Comparison of ENCODE assay signal across 36 cellular contexts in the genomic region with DNA sequence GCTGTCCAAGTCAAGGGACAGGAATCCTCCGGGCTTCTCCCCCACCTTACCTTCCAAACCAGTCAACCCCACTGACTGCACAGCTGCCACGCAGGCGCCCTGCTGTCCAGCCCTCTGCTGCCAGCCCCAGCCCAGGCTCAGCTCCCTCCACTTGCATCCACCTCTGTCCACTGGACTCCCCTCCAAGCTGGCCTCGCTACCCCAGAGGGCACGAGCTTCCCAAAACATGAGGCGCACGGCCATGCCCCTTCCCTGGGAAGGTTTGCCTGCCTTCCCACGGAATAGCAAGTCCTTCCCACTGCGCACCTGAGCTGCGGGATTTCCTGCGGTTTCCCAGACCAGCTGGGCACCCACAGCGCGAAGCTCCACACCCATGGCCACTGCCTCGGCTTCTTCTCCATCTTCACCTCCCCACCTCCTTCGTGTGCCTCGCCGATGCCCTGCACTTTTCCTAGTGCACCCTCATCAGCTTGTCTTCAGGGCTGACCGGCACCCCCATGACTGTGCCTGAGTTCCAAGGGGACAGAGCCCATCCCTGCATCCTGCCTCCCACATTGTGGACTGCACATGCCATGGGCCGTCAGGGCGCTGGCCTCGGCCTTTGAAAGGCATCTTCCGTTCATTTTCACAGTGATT. TPM values are rescaled to one million over a fixed set of nuclear protein-coding genes. Genes with fewer than 3 reads are reported as not detected.
DNase-seq lines count a peak whose midpoint lies in the region; ATAC-seq and TF ChIP-seq lines count a peak whose summit lies in the region.
"Had no signal": no experiment of that assay in that cellular context is flagged by ENCODE, and none has a peak within 500 bp of the region (broad histone marks: within the 10 kb centered on the region; RNA-seq: fewer than 3 reads in every experiment).

No MANE protein-coding gene starts in this region.

- H3K9me3 Mint-ChIP-seq in activated naive CD8-positive, alpha-beta T cell (ENCODE audit: low read depth), result peaks cover 13% of the 10 kb centered on the region
- H3K9me3 Mint-ChIP-seq in activated naive CD8-positive, alpha-beta T cell treated with anti-CD3 and anti-CD28 coated beads for 36 hours, result peaks cover 10% of the 10 kb centered on the region
- H3K9me3 Mint-ChIP-seq in natural killer cell, result peaks cover 11% of the 10 kb centered on the region in 2 donors

- POLR2A ChIA-PET in RWPE1 (lab: Yijun Ruan, JAX; ENCODE audit: low non-redundant PET), result interaction anchor here (0.6 kb wide), 1 partner anchor 28 kb away, joined by 3 read pairs; no protein-coding TSS in a partner anchor

- peaks cover 37% of the 10 kb centered on the region for H3K4me1 Mint-ChIP-seq in activated naive CD8-positive, alpha-beta T cell (ENCODE audit: low read depth)
- peaks cover 14% of the 10 kb centered on the region for H3K4me1 Mint-ChIP-seq in activated naive CD8-positive, alpha-beta T cell treated with anti-CD3 and anti-CD28 coated beads for 36 hours
- H3K4me1 Mint-ChIP-seq in natural killer cell, result peaks cover 40 to 49% of the 10 kb centered on the region in 2 donors

- H3K4me3 Mint-ChIP-seq in activated naive CD8-positive, alpha-beta T cell, result peak overlapping the region; percentile 28
- no peak overlapping the region for H3K4me3 Mint-ChIP-seq in activated naive CD8-positive, alpha-beta T cell treated with anti-CD3 and anti-CD28 coated beads for 36 hours
- H3K4me3 Mint-ChIP-seq in natural killer cell, result peak overlapping the region; percentile 26
- H3K4me3 Mint-ChIP-seq: activated CD4-positive, alpha-beta T cell treated with anti-CD3 and anti-CD28 coated beads for 36 hours; activated CD8-positive, alpha-beta T cell treated with anti-CD3 and anti-CD28 coated beads for 36 hours; CD4-positive, alpha-beta memory T cell had no signal

- H3K36me3 Mint-ChIP-seq in activated naive CD8-positive, alpha-beta T cell, result peaks cover 3% of the 10 kb centered on the region
- peaks cover 3% of the 10 kb centered on the region for H3K36me3 Mint-ChIP-seq in activated naive CD8-positive, alpha-beta T cell treated with anti-CD3 and anti-CD28 coated beads for 36 hours
- H3K36me3 Mint-ChIP-seq in natural killer cell, result peaks cover 17% of the 10 kb centered on the region

- H3K27ac ChIP-seq in RWPE1, result no peak overlapping the region
- H3K27ac ChIP-seq: GM23248, SJCRH30, suprapubic skin, upper lobe of right lung had no signal

- DNase-seq in activated naive CD8-positive, alpha-beta T cell treated with anti-CD3 and anti-CD28 coated beads for 36 hours, result no peak
- peak; percentile 52 for DNase-seq in astrocyte of the hippocampus (ENCODE audit: low read depth, low spot score)
- DNase-seq in natural killer cell, result no peak
- DNase-seq in ureter (ENCODE audit: low spot score), result peak; percentile 42
- no peak for DNase-seq in RWPE1 (ENCODE audit: low spot score)
- no peak for DNase-seq in hepatic stellate cell (ENCODE audit: low spot score)
- DNase-seq: activated CD4-positive, alpha-beta T cell treated with anti-CD3 and anti-CD28 coated beads for 36 hours; activated CD8-positive, alpha-beta memory T cell treated with anti-CD3 and anti-CD28 coated beads, Interleukin-2, amount 50 U/mL, for 48 hours; activated CD8-positive, alpha-beta T cell treated with anti-CD3 and anti-CD28 coated beads for 36 hours; AML-193; caudate nucleus; CD4-positive, alpha-beta memory T cell; cortex of kidney; effector memory CD4-positive, alpha-beta T cell; glutamatergic neuron; GM23248; islet precursor cell; left ventricle myocardium superior; midbrain; naive B cell; NCI-H1417; NCI-H2029; NCI-H748 treated with DMSO at 0.1 percent for 48 hours; SJCRH30; small intestine; stimulated activated naive CD4-positive, alpha-beta T cell treated with Interleukin-2 at 50 U/mL for 16 hours; SW 1271; T-helper 9 cell; upper lobe of right lung had no signal

- ATAC-seq in natural killer cell (no peak), HG03432 (IDR thresholded peaks at IDR 0.05; ENCODE audit: unreplicated experiment) (no peak)
- ATAC-seq: activated CD4-positive, alpha-beta T cell treated with anti-CD3 and anti-CD28 coated beads for 36 hours; activated CD8-positive, alpha-beta T cell treated with anti-CD3 and anti-CD28 coated beads for 36 hours; left ventricle myocardium superior; upper lobe of right lung had no signal

- no peak for TF ChIP-seq CTCF in natural killer cell (IDR thresholded peaks at IDR 0.05)
- no peak for TF ChIP-seq CTCF in RWPE1 (conservative IDR thresholded peaks at IDR 0.05; ENCODE audit: low read depth)

- CTCF ChIA-PET in RWPE1 (lab: Yijun Ruan, JAX), result interaction anchor here (0.5 to 1.2 kb wide), 2 partner anchors 81 kb away, joined by 3 read pairs; no protein-coding TSS in a partner anchor

- peak overlapping the region; percentile 65 for H3K27ac Mint-ChIP-seq in activated naive CD8-positive, alpha-beta T cell
- no peak overlapping the region for H3K27ac Mint-ChIP-seq in activated naive CD8-positive, alpha-beta T cell treated with anti-CD3 and anti-CD28 coated beads for 36 hours
- peak overlapping the region in 1 of 2 donors; percentile 21 for H3K27ac Mint-ChIP-seq in natural killer cell
- H3K27ac Mint-ChIP-seq: activated CD4-positive, alpha-beta T cell treated with anti-CD3 and anti-CD28 coated beads for 36 hours; activated CD8-positive, alpha-beta T cell treated with anti-CD3 and anti-CD28 coated beads for 36 hours; CD4-positive, alpha-beta memory T cell had no signal

- peaks cover 1% of the 10 kb centered on the region for H3K27me3 Mint-ChIP-seq in activated naive CD8-positive, alpha-beta T cell
- no peaks in the 10 kb centered on the region for H3K27me3 Mint-ChIP-seq in activated naive CD8-positive, alpha-beta T cell treated with anti-CD3 and anti-CD28 coated beads for 36 hours
- peaks cover 41 to 63% of the 10 kb centered on the region in 2 donors for H3K27me3 Mint-ChIP-seq in natural killer cell (ENCODE audit: low read depth in 2 of 2)

- intact Hi-C loops in natural killer cell (cut with micrococcal nuclease), result no loop called here

RNA-seq across cellular contexts. Expression of gene IFITM10, which starts 16.6 kb away (rescaled TPM):
- not detected for total RNA-seq in activated naive CD8-positive, alpha-beta T cell treated with anti-CD3 and anti-CD28 coated beads for 36 hours
- total RNA-seq in natural killer cell, result 1 to 10 TPM; 5.5 to 8.1 (median 6.5) TPM
- total RNA-seq in ureter, result 49.2 TPM
- total RNA-seq: epithelial cell of proximal tubule had no signal

RNA-seq across cellular contexts. Expression of gene CTSD, which starts 29.9 kb away (rescaled TPM):
- 10 to 100 TPM; 40.9 to 43.0 TPM for total RNA-seq in activated naive CD8-positive, alpha-beta T cell treated with anti-CD3 and anti-CD28 coated beads for 36 hours
- total RNA-seq in natural killer cell, result 100 to 1,000 TPM; 388 to 446 (median 415) TPM
- 1,385 TPM for total RNA-seq in ureter

RNA-seq across cellular contexts. Expression of gene KRTAP5-6, which starts 36.8 kb away (rescaled TPM):
- total RNA-seq in activated naive CD8-positive, alpha-beta T cell treated with anti-CD3 and anti-CD28 coated beads for 36 hours, result not detected
- total RNA-seq in natural killer cell, result not detected
- not detected for total RNA-seq in ureter
- total RNA-seq: activated CD4-positive, alpha-beta T cell treated with anti-CD3 and anti-CD28 coated beads for 36 hours; activated CD8-positive, alpha-beta T cell treated with anti-CD3 and anti-CD28 coated beads for 36 hours; CD4-positive, alpha-beta memory T cell; epithelial cell of proximal tubule; GM23248; HT1080; left ventricle myocardium superior; omental fat pad; renal cortical epithelial cell; SJCRH30; upper lobe of right lung had no signal

Comparison
In these comparisons a context has a peak if more than half of its experiments do, and no peak if none do; other contexts are left out.
1. DNase-seq: peak in astrocyte of the hippocampus (single experiment) and ureter (single experiment); none in activated naive CD8-positive, alpha-beta T cell treated with anti-CD3 and anti-CD28 coated beads for 36 hours (single experiment), natural killer cell (single experiment), RWPE1 (single experiment) and hepatic stellate cell (single experiment).
2. RNA of gene IFITM10, which starts 16.6 kb away (total RNA-seq): 49.2 TPM in ureter (single experiment) and 5.5 to 8.1 TPM in natural killer cell; not detected in activated naive CD8-positive, alpha-beta T cell treated with anti-CD3 and anti-CD28 coated beads for 36 hours; every median in the first group is over 4 times any median in the second.
3. RNA of gene CTSD, which starts 29.9 kb away (total RNA-seq): 1,385 TPM in ureter (single experiment) and 388 to 446 TPM in natural killer cell; 40.9 to 43.0 TPM in activated naive CD8-positive, alpha-beta T cell treated with anti-CD3 and anti-CD28 coated beads for 36 hours; every median in the first group is over 4 times any median in the second.